Comparison of ENCODE assay signal across 13 cellular contexts in genomic region chr5:73507062-73507461, GRCh38. TPM values are rescaled to one million over a fixed set of nuclear protein-coding genes. Genes with fewer than 3 reads are reported as not detected.
DNase-seq lines count a peak whose midpoint lies in the region; ATAC-seq and TF ChIP-seq lines count a peak whose summit lies in the region.
"Had no signal": no experiment of that assay in that cellular context is flagged by ENCODE, and none has a peak within 500 bp of the region (broad histone marks: within the 10 kb centered on the region; RNA-seq: fewer than 3 reads in every experiment).

No MANE protein-coding gene starts in this region.

- no peaks in the 10 kb centered on the region for H3K9me3 Mint-ChIP-seq in nephron progenitor cell

- intact Hi-C loops in Panc1 (cut with micrococcal nuclease; ENCODE audit: unreplicated experiment): no loop called here

- no peaks in the 10 kb centered on the region; the same call in 1 of the 2 replicates for H3K4me1 ChIP-seq in Panc1 (ENCODE audit: control insufficient read depth, insufficient read depth, low read length)
- H3K4me1 ChIP-seq in tibial nerve: peaks cover 0 to 20% (median 0%) of the 10 kb centered on the region in 4 donors
- H3K4me1 ChIP-seq: body of pancreas had no signal

- peaks cover 42% of the 10 kb centered on the region for H3K36me3 ChIP-seq in Panc1 (ENCODE audit: control insufficient read depth, insufficient read depth, low read length)
- H3K36me3 ChIP-seq in tibial nerve: peaks cover 7 to 58% (median 7%) of the 10 kb centered on the region in 3 donors

- 32 to 46% methylated on average over 2 of the region's 2 CpGs for WGBS in tibial nerve, 2 donors

- H3K27me3 ChIP-seq in Panc1 (ENCODE audit: control insufficient read depth, insufficient read depth, low read length): no peaks in the 10 kb centered on the region
- H3K27me3 ChIP-seq in tibial nerve: no peaks in the 10 kb centered on the region
- H3K27me3 ChIP-seq: body of pancreas had no signal

- CTCF ChIA-PET in Panc1 (lab: Charles Lee): no interaction called here

- H3K4me3 Mint-ChIP-seq in nephron progenitor cell: no peak overlapping the region

- no peaks in the 10 kb centered on the region for H3K9me3 ChIP-seq in Panc1 (ENCODE audit: control insufficient read depth, insufficient read depth, low read depth, low read length)
- no peaks in the 10 kb centered on the region for H3K9me3 ChIP-seq in tibial nerve
- H3K9me3 ChIP-seq: body of pancreas, thoracic aorta had no signal

- DNase-seq in Panc1 (ENCODE audit: low read depth, low spot score) (no peak), cardiac fibroblast (ENCODE audit: low read depth in 2 of 2) (peak; percentile 9 to 57), nephron progenitor cell (no peak), dedifferentiated amniotic fluid mesenchymal stem cell (ENCODE audit: extremely low spot score) (no peak), tibial nerve (ENCODE audit: low spot score in 2 of 2) (no peak)
- DNase-seq: activated CD4-positive, alpha-beta T cell treated with anti-CD3 and anti-CD28 coated beads for 1 hour; activated naive CD4-positive, alpha-beta T cell; body of pancreas; C1 segment of cervical spinal cord; GM23248; NCI-H1436; stimulated activated CD4-positive, alpha-beta T cell treated with anti-CD3 and anti-CD28 coated beads, Interleukin-4, amount 100 ng/mL, for 24 hours had no signal

- peak; percentile 33; the same call in 1 of the 2 replicates for ATAC-seq in Panc1
- ATAC-seq: body of pancreas had no signal

- no peak for TF ChIP-seq CTCF in Panc1 (IDR thresholded peaks at IDR 0.05)
- TF ChIP-seq CTCF in cardiac fibroblast (IDR thresholded peaks at IDR 0.05; ENCODE audit: low read depth, low read length): no peak
- TF ChIP-seq CTCF in nephron progenitor cell (IDR thresholded peaks at IDR 0.05): no peak
- TF ChIP-seq CTCF in tibial nerve (IDR thresholded peaks at IDR 0.05): no peak

- H3K4me3 ChIP-seq in Panc1 (ENCODE audit: low read depth in 2 of 2, low read length in 2 of 2) (no peak overlapping the region), cardiac fibroblast (replicated peaks in 1 of 2; ENCODE audit: low read depth in 2 of 2, low read length in 2 of 2) (no peak overlapping the region), tibial nerve (no peak overlapping the region)
- H3K4me3 ChIP-seq: body of pancreas, GM23248, thoracic aorta had no signal

- peak overlapping the region; percentile 66 for H3K27ac Mint-ChIP-seq in nephron progenitor cell

- no TSS peak for BruUV-seq in Panc1 (replicated peaks; lab: Mats Ljungman, UMichigan)

- in situ Hi-C loops in Panc1 (cut with HindIII; ENCODE audit: low pct_unique_long_range_greater_than_20kb, low sequenced_read_pairs): no loop called here

- POLR2A ChIA-PET in Panc1 (lab: Charles Lee): interaction anchor here (0.5 kb wide), 1 partner anchor 14 kb away, joined by 3 read pairs; no protein-coding TSS in a partner anchor

- H3K27ac ChIP-seq in Panc1 (ENCODE audit: low read length): no peak overlapping the region
- H3K27ac ChIP-seq in tibial nerve: peak overlapping the region in 2 of 4 donors; percentile 19 to 40
- H3K27ac ChIP-seq: body of pancreas, GM23248 had no signal

- peaks cover 4% of the 10 kb centered on the region for H3K27me3 Mint-ChIP-seq in nephron progenitor cell (ENCODE audit: low read depth, poor library complexity)

- peaks cover 37% of the 10 kb centered on the region for H3K36me3 Mint-ChIP-seq in nephron progenitor cell (ENCODE audit: low read depth)

- TF ChIP-seq POLR2A in tibial nerve (IDR thresholded peaks at IDR 0.05): no peak

- no peaks in the 10 kb centered on the region for H3K4me1 Mint-ChIP-seq in nephron progenitor cell

- TF ChIP-seq EP300 in tibial nerve (IDR thresholded peaks at IDR 0.05): no peak

RNA-seq across cellular contexts. Expression of gene BTF3, which starts 8.8 kb away (rescaled TPM):
- 647 TPM for total RNA-seq in Panc1 (2021; ENCODE audit: unreplicated experiment)
- 644 TPM for polyA plus RNA-seq in Panc1 (2012; ENCODE audit: insufficient read length)
- 100 to 1,000 TPM; 361 to 435 (median 392) TPM for total RNA-seq in tibial nerve

RNA-seq across cellular contexts. Expression of gene ANKRA2, which starts 58.4 kb away (rescaled TPM):
- total RNA-seq in Panc1 (2021; ENCODE audit: unreplicated experiment) (6.7 TPM), tibial nerve (10 to 100 TPM; 24.3 to 46.7 (median 33.5) TPM)
- 8.6 TPM for polyA plus RNA-seq in Panc1 (2012; ENCODE audit: insufficient read length)

RNA-seq across cellular contexts. Expression of gene UTP15, which starts 58.5 kb away (rescaled TPM):
- total RNA-seq in Panc1 (2021; ENCODE audit: unreplicated experiment) (38.8 TPM), tibial nerve (10 to 100 TPM in 3 of 4 donors, 1 to 10 TPM in 1; 8.4 to 30.6 (median 18.6) TPM)
- polyA plus RNA-seq in Panc1 (2012; ENCODE audit: insufficient read length): 8.5 TPM

RNA-seq across cellular contexts. Expression of gene FOXD1, which starts 58.5 kb away (rescaled TPM):
- total RNA-seq in Panc1 (2021; ENCODE audit: unreplicated experiment) (63.3 TPM), tibial nerve (10 to 100 TPM; 33.9 to 79.3 (median 58.3) TPM)
- polyA plus RNA-seq in Panc1 (2012; ENCODE audit: insufficient read length): 53.3 TPM
- total RNA-seq: body of pancreas had no signal

Comparison
In these comparisons a context has a peak if more than half of its experiments do, and no peak if none do; other contexts are left out.
1. DNase-seq: peak in cardiac fibroblast (2 of 2); none in Panc1 (single experiment), nephron progenitor cell (single experiment), dedifferentiated amniotic fluid mesenchymal stem cell (single experiment) and tibial nerve (0 of 2).